Comparison of ENCODE assay signal across 1 cellular context in the genomic region with DNA sequence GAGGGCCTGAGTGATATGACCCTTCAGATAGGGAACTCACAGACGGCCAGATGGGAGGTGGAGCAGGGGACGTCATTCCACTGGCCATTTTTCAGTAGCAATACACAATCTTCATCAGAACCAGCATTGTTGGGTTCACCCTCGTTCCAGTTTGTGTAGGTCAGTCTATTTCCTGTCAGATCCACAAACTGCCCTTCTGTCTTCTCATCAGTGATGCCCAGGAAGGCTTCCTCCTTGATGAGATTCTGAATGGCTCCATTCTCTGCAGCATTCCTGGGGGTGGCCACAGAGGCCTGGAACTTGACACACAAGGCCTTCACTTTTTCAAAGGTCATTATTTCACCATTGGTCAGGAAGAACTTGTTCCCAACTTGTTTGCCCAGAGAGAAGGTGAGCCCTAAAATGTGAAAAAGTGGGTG.
TF ChIP-seq lines count a peak whose summit lies in the region.

No MANE protein-coding gene starts in this region.

TF ChIP-seq in HepG2, 621 proteins besides CTCF, POLR2A, EP300 and RAD21 (continued from another document and continues in another):
- TF ChIP-seq MBNL3 (CRISPR knock-in tag; conservative IDR thresholded peaks at IDR 0.05) (no peak), MAFK (conservative IDR thresholded peaks at IDR 0.05 in 1 of 2, IDR thresholded peaks at IDR 0.05 in 1 of 2; ENCODE audit: low read length in 2 of 2) (no peak), ZFP82 (CRISPR knock-in tag; IDR thresholded peaks at IDR 0.05; ENCODE audit: borderline replicate concordance) (no peak), MAFG (CRISPR knock-in tag; IDR thresholded peaks at IDR 0.05) (no peak), PPARG (CRISPR knock-in tag; conservative IDR thresholded peaks at IDR 0.05) (peak; percentile 93), HNRNPUL1 (IDR thresholded peaks at IDR 0.05; ENCODE audit: low read depth, low read length) (no peak), KLF6 (CRISPR knock-in tag; IDR thresholded peaks at IDR 0.05) (no peak), CCAR2 (optimal IDR thresholded peaks at IDR 0.05; ENCODE audit: low read depth, low read length) (no peak), POLR2G (IDR thresholded peaks at IDR 0.05; ENCODE audit: low read depth, low read length) (peak; percentile 38; the same call in 1 of the 2 replicates), HOXA9 (CRISPR knock-in tag; IDR thresholded peaks at IDR 0.05; ENCODE audit: borderline replicate concordance) (no peak), ZNF543 (CRISPR knock-in tag; IDR thresholded peaks at IDR 0.05) (no peak), TEAD2 (CRISPR knock-in tag; IDR thresholded peaks at IDR 0.05) (no peak), KLF15 (CRISPR knock-in tag; IDR thresholded peaks at IDR 0.05; ENCODE audit: borderline replicate concordance) (no peak), ZNF232 (CRISPR knock-in tag; IDR thresholded peaks at IDR 0.05; ENCODE audit: borderline replicate concordance) (no peak), HHEX (CRISPR knock-in tag; IDR thresholded peaks at IDR 0.05) (peak; percentile 35; the same call in 1 of the 2 replicates), ZNF256 (CRISPR knock-in tag; conservative IDR thresholded peaks at IDR 0.05) (no peak), HOXD1 (CRISPR knock-in tag; IDR thresholded peaks at IDR 0.05) (no peak), PHB2 (IDR thresholded peaks at IDR 0.05; ENCODE audit: partially characterized antibody) (no peak), ZFP41 (CRISPR knock-in tag; IDR thresholded peaks at IDR 0.05; ENCODE audit: borderline replicate concordance) (no peak), MYNN (CRISPR knock-in tag; IDR thresholded peaks at IDR 0.05; ENCODE audit: low read depth) (no peak), CBX2 (IDR thresholded peaks at IDR 0.05; ENCODE audit: low read depth, low read length) (no peak), CBX2 (CRISPR knock-in tag; IDR thresholded peaks at IDR 0.05; ENCODE audit: low read depth) (no peak), MIER2 (CRISPR knock-in tag; IDR thresholded peaks at IDR 0.05) (no peak), SMAD3 (CRISPR knock-in tag; IDR thresholded peaks at IDR 0.05) (no peak), NFYB (CRISPR knock-in tag; IDR thresholded peaks at IDR 0.05) (no peak), ERF (CRISPR knock-in tag; IDR thresholded peaks at IDR 0.05) (peak; percentile 32; the same call in 1 of the 2 replicates), NCOA2 (CRISPR knock-in tag; IDR thresholded peaks at IDR 0.05) (peak; percentile 95), ZNF335 (CRISPR knock-in tag; IDR thresholded peaks at IDR 0.05) (no peak), NFKB2 (CRISPR knock-in tag; IDR thresholded peaks at IDR 0.05; ENCODE audit: borderline replicate concordance) (no peak), MED13 (CRISPR knock-in tag; IDR thresholded peaks at IDR 0.05) (peak; percentile 89; the same call in 1 of the 2 replicates), ZNF772 (CRISPR knock-in tag; IDR thresholded peaks at IDR 0.05) (no peak), ZNF136 (CRISPR knock-in tag; IDR thresholded peaks at IDR 0.05; ENCODE audit: low read depth) (no peak), IRF2 (CRISPR knock-in tag; IDR thresholded peaks at IDR 0.05) (peak; percentile 65)
- TF ChIP-seq, protein P1, sequence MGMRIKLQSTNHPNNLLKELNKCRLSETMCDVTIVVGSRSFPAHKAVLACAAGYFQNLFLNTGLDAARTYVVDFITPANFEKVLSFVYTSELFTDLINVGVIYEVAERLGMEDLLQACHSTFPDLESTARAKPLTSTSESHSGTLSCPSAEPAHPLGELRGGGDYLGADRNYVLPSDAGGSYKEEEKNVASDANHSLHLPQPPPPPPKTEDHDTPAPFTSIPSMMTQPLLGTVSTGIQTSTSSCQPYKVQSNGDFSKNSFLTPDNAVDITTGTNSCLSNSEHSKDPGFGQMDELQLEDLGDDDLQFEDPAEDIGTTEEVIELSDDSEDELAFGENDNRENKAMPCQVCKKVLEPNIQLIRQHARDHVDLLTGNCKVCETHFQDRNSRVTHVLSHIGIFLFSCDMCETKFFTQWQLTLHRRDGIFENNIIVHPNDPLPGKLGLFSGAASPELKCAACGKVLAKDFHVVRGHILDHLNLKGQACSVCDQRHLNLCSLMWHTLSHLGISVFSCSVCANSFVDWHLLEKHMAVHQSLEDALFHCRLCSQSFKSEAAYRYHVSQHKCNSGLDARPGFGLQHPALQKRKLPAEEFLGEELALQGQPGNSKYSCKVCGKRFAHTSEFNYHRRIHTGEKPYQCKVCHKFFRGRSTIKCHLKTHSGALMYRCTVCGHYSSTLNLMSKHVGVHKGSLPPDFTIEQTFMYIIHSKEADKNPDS (CRISPR knock-in tag; IDR thresholded peaks at IDR 0.05) = no peak
- TF ChIP-seq, protein P2, sequence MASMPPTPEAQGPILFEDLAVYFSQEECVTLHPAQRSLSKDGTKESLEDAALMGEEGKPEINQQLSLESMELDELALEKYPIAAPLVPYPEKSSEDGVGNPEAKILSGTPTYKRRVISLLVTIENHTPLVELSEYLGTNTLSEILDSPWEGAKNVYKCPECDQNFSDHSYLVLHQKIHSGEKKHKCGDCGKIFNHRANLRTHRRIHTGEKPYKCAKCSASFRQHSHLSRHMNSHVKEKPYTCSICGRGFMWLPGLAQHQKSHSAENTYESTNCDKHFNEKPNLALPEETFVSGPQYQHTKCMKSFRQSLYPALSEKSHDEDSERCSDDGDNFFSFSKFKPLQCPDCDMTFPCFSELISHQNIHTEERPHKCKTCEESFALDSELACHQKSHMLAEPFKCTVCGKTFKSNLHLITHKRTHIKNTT (CRISPR knock-in tag; IDR thresholded peaks at IDR 0.05) = no peak
- TF ChIP-seq, protein P3, sequence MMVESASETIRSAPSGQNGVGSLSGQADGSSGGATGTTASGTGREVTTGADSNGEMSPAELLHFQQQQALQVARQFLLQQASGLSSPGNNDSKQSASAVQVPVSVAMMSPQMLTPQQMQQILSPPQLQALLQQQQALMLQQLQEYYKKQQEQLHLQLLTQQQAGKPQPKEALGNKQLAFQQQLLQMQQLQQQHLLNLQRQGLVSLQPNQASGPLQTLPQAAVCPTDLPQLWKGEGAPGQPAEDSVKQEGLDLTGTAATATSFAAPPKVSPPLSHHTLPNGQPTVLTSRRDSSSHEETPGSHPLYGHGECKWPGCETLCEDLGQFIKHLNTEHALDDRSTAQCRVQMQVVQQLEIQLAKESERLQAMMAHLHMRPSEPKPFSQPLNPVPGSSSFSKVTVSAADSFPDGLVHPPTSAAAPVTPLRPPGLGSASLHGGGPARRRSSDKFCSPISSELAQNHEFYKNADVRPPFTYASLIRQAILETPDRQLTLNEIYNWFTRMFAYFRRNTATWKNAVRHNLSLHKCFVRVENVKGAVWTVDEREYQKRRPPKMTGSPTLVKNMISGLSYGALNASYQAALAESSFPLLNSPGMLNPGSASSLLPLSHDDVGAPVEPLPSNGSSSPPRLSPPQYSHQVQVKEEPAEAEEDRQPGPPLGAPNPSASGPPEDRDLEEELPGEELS (CRISPR knock-in tag; IDR thresholded peaks at IDR 0.05) = peak; percentile 77
- TF ChIP-seq, protein P4, sequence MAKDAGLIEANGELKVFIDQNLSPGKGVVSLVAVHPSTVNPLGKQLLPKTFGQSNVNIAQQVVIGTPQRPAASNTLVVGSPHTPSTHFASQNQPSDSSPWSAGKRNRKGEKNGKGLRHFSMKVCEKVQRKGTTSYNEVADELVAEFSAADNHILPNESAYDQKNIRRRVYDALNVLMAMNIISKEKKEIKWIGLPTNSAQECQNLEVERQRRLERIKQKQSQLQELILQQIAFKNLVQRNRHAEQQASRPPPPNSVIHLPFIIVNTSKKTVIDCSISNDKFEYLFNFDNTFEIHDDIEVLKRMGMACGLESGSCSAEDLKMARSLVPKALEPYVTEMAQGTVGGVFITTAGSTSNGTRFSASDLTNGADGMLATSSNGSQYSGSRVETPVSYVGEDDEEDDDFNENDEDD (CRISPR knock-in tag; IDR thresholded peaks at IDR 0.05; ENCODE audit: borderline replicate concordance) = no peak; the same call in 1 of the 2 replicates
- TF ChIP-seq, protein P5, sequence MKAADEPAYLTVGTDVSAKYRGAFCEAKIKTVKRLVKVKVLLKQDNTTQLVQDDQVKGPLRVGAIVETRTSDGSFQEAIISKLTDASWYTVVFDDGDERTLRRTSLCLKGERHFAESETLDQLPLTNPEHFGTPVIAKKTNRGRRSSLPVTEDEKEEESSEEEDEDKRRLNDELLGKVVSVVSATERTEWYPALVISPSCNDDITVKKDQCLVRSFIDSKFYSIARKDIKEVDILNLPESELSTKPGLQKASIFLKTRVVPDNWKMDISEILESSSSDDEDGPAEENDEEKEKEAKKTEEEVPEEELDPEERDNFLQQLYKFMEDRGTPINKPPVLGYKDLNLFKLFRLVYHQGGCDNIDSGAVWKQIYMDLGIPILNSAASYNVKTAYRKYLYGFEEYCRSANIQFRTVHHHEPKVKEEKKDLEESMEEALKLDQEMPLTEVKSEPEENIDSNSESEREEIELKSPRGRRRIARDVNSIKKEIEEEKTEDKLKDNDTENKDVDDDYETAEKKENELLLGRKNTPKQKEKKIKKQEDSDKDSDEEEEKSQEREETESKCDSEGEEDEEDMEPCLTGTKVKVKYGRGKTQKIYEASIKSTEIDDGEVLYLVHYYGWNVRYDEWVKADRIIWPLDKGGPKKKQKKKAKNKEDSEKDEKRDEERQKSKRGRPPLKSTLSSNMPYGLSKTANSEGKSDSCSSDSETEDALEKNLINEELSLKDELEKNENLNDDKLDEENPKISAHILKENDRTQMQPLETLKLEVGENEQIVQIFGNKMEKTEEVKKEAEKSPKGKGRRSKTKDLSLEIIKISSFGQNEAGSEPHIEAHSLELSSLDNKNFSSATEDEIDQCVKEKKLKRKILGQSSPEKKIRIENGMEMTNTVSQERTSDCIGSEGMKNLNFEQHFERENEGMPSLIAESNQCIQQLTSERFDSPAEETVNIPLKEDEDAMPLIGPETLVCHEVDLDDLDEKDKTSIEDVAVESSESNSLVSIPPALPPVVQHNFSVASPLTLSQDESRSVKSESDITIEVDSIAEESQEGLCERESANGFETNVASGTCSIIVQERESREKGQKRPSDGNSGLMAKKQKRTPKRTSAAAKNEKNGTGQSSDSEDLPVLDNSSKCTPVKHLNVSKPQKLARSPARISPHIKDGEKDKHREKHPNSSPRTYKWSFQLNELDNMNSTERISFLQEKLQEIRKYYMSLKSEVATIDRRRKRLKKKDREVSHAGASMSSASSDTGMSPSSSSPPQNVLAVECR (CRISPR knock-in tag; IDR thresholded peaks at IDR 0.05; ENCODE audit: borderline replicate concordance) = no peak; the same call in 1 of the 2 replicates
- TF ChIP-seq, protein P6, sequence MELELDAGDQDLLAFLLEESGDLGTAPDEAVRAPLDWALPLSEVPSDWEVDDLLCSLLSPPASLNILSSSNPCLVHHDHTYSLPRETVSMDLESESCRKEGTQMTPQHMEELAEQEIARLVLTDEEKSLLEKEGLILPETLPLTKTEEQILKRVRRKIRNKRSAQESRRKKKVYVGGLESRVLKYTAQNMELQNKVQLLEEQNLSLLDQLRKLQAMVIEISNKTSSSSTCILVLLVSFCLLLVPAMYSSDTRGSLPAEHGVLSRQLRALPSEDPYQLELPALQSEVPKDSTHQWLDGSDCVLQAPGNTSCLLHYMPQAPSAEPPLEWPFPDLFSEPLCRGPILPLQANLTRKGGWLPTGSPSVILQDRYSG (CRISPR knock-in tag; IDR thresholded peaks at IDR 0.05) = no peak
- TF ChIP-seq, protein P7, sequence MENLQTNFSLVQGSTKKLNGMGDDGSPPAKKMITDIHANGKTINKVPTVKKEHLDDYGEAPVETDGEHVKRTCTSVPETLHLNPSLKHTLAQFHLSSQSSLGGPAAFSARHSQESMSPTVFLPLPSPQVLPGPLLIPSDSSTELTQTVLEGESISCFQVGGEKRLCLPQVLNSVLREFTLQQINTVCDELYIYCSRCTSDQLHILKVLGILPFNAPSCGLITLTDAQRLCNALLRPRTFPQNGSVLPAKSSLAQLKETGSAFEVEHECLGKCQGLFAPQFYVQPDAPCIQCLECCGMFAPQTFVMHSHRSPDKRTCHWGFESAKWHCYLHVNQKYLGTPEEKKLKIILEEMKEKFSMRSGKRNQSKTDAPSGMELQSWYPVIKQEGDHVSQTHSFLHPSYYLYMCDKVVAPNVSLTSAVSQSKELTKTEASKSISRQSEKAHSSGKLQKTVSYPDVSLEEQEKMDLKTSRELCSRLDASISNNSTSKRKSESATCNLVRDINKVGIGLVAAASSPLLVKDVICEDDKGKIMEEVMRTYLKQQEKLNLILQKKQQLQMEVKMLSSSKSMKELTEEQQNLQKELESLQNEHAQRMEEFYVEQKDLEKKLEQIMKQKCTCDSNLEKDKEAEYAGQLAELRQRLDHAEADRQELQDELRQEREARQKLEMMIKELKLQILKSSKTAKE (CRISPR knock-in tag; IDR thresholded peaks at IDR 0.05; ENCODE audit: borderline replicate concordance) = no peak
- TF ChIP-seq, protein P8, sequence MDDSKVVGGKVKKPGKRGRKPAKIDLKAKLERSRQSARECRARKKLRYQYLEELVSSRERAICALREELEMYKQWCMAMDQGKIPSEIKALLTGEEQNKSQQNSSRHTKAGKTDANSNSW (CRISPR knock-in tag; IDR thresholded peaks at IDR 0.05; ENCODE audit: borderline replicate concordance) = no peak
- TF ChIP-seq, protein P9, sequence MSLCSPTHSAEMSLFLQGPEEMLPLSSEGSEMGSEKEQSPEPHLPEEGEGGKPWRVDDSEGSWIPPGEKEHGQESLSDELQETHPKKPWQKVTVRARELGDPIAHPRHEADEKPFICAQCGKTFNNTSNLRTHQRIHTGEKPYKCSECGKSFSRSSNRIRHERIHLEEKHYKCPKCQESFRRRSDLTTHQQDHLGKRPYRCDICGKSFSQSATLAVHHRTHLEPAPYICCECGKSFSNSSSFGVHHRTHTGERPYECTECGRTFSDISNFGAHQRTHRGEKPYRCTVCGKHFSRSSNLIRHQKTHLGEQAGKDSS (CRISPR knock-in tag; IDR thresholded peaks at IDR 0.05; ENCODE audit: borderline replicate concordance, low read depth) = no peak
- TF ChIP-seq, protein P10, sequence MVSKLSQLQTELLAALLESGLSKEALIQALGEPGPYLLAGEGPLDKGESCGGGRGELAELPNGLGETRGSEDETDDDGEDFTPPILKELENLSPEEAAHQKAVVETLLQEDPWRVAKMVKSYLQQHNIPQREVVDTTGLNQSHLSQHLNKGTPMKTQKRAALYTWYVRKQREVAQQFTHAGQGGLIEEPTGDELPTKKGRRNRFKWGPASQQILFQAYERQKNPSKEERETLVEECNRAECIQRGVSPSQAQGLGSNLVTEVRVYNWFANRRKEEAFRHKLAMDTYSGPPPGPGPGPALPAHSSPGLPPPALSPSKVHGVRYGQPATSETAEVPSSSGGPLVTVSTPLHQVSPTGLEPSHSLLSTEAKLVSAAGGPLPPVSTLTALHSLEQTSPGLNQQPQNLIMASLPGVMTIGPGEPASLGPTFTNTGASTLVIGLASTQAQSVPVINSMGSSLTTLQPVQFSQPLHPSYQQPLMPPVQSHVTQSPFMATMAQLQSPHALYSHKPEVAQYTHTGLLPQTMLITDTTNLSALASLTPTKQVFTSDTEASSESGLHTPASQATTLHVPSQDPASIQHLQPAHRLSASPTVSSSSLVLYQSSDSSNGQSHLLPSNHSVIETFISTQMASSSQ (IDR thresholded peaks at IDR 0.05; ENCODE audit: low read depth) = no peak; the same call in 1 of the 2 replicates
- TF ChIP-seq, protein P10 (CRISPR knock-in tag; IDR thresholded peaks at IDR 0.05; ENCODE audit: borderline replicate concordance) = peak; percentile 83; the same call in 1 of the 2 replicates
